6 cellular contexts compared by ENCODE assay signal in the genomic region with DNA sequence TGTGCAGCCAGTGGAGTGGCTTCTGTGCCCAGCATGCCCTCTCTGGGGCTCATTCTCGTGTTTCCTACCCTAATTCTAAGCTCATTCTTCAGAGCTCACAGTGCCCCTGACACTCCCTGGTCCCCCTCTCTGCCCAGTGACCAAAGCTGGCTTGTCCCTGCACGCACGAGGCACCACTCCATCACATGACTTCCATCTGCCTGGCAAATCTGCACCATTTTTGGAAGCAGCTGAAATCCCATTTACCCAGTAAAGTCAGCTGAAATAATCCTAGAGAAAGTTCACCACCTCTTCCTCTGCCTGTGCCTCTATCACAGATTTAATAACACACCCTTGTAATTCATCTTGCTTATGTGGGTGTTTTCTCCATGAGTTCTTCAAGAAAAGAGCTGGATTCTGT.
"Had no signal": no experiment of that assay in that cellular context is flagged by ENCODE, and none has a peak within 500 bp of the region (broad histone marks: within the 10 kb centered on the region; RNA-seq: fewer than 3 reads in every experiment).

No MANE protein-coding gene starts in this region.

- H3K27ac ChIP-seq: HL-60 had no signal

- H3K4me2 ChIP-seq: GM23338 had no signal

- H3K27ac Mint-ChIP-seq: GM23338, H9, IgD-negative memory B cell had no signal

- H2AFZ ChIP-seq: GM23338 had no signal

- DNase-seq: H9, HCEC 1CT, KBM-7 had no signal

- ATAC-seq: GM23338 had no signal

- H3K27me3 Mint-ChIP-seq: IgD-negative memory B cell had no signal

- H3K4me3 Mint-ChIP-seq: GM23338, H9, IgD-negative memory B cell had no signal

- H3K4me1 Mint-ChIP-seq: GM23338, H9, IgD-negative memory B cell had no signal

- H3K4me3 ChIP-seq: GM23338 had no signal
